In genomic region chr10:30581779-30582380, GRCh38 we compare ENCODE assay signal across 8 cellular contexts. TPM values are rescaled to one million over a fixed set of nuclear protein-coding genes. Genes with fewer than 3 reads are reported as not detected.
DNase-seq lines count a peak whose midpoint lies in the region; ATAC-seq, FAIRE-seq and TF ChIP-seq lines count a peak whose summit lies in the region.

No MANE protein-coding gene starts in this region.

- peaks cover 17% of the 10 kb centered on the region for H3K27me3 Mint-ChIP-seq in activated CD4-positive, alpha-beta T cell treated with anti-CD3 and anti-CD28 coated beads, Interleukin-2, amount 10 ng/mL, durations not matched to agents 24 days and 14 days
- H3K27me3 Mint-ChIP-seq in stimulated activated naive CD8-positive, alpha-beta T cell treated with anti-CD3 and anti-CD28 coated beads, Interleukin-15, amount 100 ng/mL, for 72 hours = peaks cover 14% of the 10 kb centered on the region

- intact Hi-C loops in activated CD4-positive, alpha-beta T cell treated with anti-CD3 and anti-CD28 coated beads, Interleukin-2, amount 10 ng/mL, durations not matched to agents 24 days and 14 days (cut with micrococcal nuclease) = no loop called here

- no peak overlapping the region for H3K4me2 ChIP-seq in hepatocyte

- H3K27me3 ChIP-seq in hepatocyte = no peaks in the 10 kb centered on the region

- peaks cover 5% of the 10 kb centered on the region for H3K4me1 Mint-ChIP-seq in activated CD4-positive, alpha-beta T cell treated with anti-CD3 and anti-CD28 coated beads, Interleukin-2, amount 10 ng/mL, durations not matched to agents 24 days and 14 days
- peaks cover 12% of the 10 kb centered on the region for H3K4me1 Mint-ChIP-seq in stimulated activated naive CD8-positive, alpha-beta T cell treated with anti-CD3 and anti-CD28 coated beads, Interleukin-15, amount 100 ng/mL, for 72 hours

- no peak overlapping the region for H3K27ac Mint-ChIP-seq in activated CD4-positive, alpha-beta T cell treated with anti-CD3 and anti-CD28 coated beads, Interleukin-2, amount 10 ng/mL, durations not matched to agents 24 days and 14 days
- no peak overlapping the region for H3K27ac Mint-ChIP-seq in stimulated activated naive CD8-positive, alpha-beta T cell treated with anti-CD3 and anti-CD28 coated beads, Interleukin-15, amount 100 ng/mL, for 72 hours

- no peaks in the 10 kb centered on the region for H3K79me2 ChIP-seq in hepatocyte

- 47% methylated on average over 3 of the region's 3 CpGs for WGBS in hepatocyte (ENCODE audit: low lambda C conversion rate, missing lambda C conversion rate)

- H3K4me1 ChIP-seq in hepatocyte (ENCODE audit: insufficient read depth) = peaks cover 5% of the 10 kb centered on the region

- no peaks in the 10 kb centered on the region for H3K9me3 Mint-ChIP-seq in activated CD4-positive, alpha-beta T cell treated with anti-CD3 and anti-CD28 coated beads, Interleukin-2, amount 10 ng/mL, durations not matched to agents 24 days and 14 days
- no peaks in the 10 kb centered on the region for H3K9me3 Mint-ChIP-seq in stimulated activated naive CD8-positive, alpha-beta T cell treated with anti-CD3 and anti-CD28 coated beads, Interleukin-15, amount 100 ng/mL, for 72 hours

- H4K20me1 ChIP-seq in hepatocyte (ENCODE audit: insufficient read depth, poor library complexity, severe bottlenecking) = no peaks in the 10 kb centered on the region

- H3K36me3 Mint-ChIP-seq in activated CD4-positive, alpha-beta T cell treated with anti-CD3 and anti-CD28 coated beads, Interleukin-2, amount 10 ng/mL, durations not matched to agents 24 days and 14 days (ENCODE audit: low read depth) = no peaks in the 10 kb centered on the region

- H3K27ac ChIP-seq in hepatocyte = no peak overlapping the region

- H2AFZ ChIP-seq in hepatocyte = no peak overlapping the region

- DNase-seq in activated effector memory CD4-positive, alpha-beta T cell treated with anti-CD3 and anti-CD28 coated beads, Interleukin-2, amount 50 U/mL, for 16 hours = peak; percentile 66
- DNase-seq in activated effector memory CD4-positive, alpha-beta T cell treated with Interleukin-2 at 50 U/mL for 16 hours = no peak
- DNase-seq in HTR-8/SVneo (ENCODE audit: insufficient read length, low spot score) (peak; percentile 71), hepatocyte (ENCODE audit: low spot score) (peak; percentile 51), DMS79 (lab: John Stamatoyannopoulos, UW) (no peak)
- peak; percentile 74 for DNase-seq in activated CD4-positive, alpha-beta T cell treated with anti-CD3 and anti-CD28 coated beads, Interleukin-2, amount 10 ng/mL, durations not matched to agents 24 days and 14 days
- DNase-seq in stimulated activated naive CD8-positive, alpha-beta T cell treated with anti-CD3 and anti-CD28 coated beads, Interleukin-15, amount 100 ng/mL, for 72 hours = peak; percentile 5 to 21

- H3K9me3 ChIP-seq in hepatocyte (ENCODE audit: low read depth) = no peaks in the 10 kb centered on the region

- no peaks in the 10 kb centered on the region for H3K36me3 ChIP-seq in hepatocyte (replicated peaks; ENCODE audit: insufficient read depth, low read depth)

- no peaks in the 10 kb centered on the region for H3K9me2 ChIP-seq in hepatocyte (replicated peaks; ENCODE audit: insufficient read depth)

- no peak overlapping the region for H3K4me3 Mint-ChIP-seq in activated CD4-positive, alpha-beta T cell treated with anti-CD3 and anti-CD28 coated beads, Interleukin-2, amount 10 ng/mL, durations not matched to agents 24 days and 14 days
- H3K4me3 Mint-ChIP-seq in stimulated activated naive CD8-positive, alpha-beta T cell treated with anti-CD3 and anti-CD28 coated beads, Interleukin-15, amount 100 ng/mL, for 72 hours = no peak overlapping the region

- peak; percentile 56 for TF ChIP-seq CTCF in hepatocyte (IDR thresholded peaks at IDR 0.05; ENCODE audit: poor library complexity)

- no peak for ATAC-seq in stimulated activated naive CD8-positive, alpha-beta T cell treated with anti-CD3 and anti-CD28 coated beads, Interleukin-15, amount 100 ng/mL, for 72 hours
- ATAC-seq in HG03039 (IDR thresholded peaks at IDR 0.05; ENCODE audit: unreplicated experiment) = no peak

- FAIRE-seq in HTR-8/SVneo (lab: Jason Lieb, UNC) = no peak

- H3K4me3 ChIP-seq in hepatocyte = no peak overlapping the region

RNA-seq across cellular contexts. Expression of gene LYZL2, which starts 47.7 kb away (rescaled TPM):
- not detected in 2 replicates for total RNA-seq in activated CD4-positive, alpha-beta T cell treated with anti-CD3 and anti-CD28 coated beads, Interleukin-2, amount 10 ng/mL, durations not matched to agents 24 days and 14 days
- not detected in 2 replicates for total RNA-seq in hepatocyte
- polyA plus RNA-seq in hepatocyte = not detected in 2 replicates

Comparison
In these comparisons a context has a peak if more than half of its experiments do, and no peak if none do; other contexts are left out.
1. DNase-seq: peak in activated effector memory CD4-positive, alpha-beta T cell treated with anti-CD3 and anti-CD28 coated beads, Interleukin-2, amount 50 U/mL, for 16 hours (single experiment), HTR-8/SVneo (single experiment), activated CD4-positive, alpha-beta T cell treated with anti-CD3 and anti-CD28 coated beads, Interleukin-2, amount 10 ng/mL, durations not matched to agents 24 days and 14 days (single experiment), hepatocyte (single experiment) and stimulated activated naive CD8-positive, alpha-beta T cell treated with anti-CD3 and anti-CD28 coated beads, Interleukin-15, amount 100 ng/mL, for 72 hours (2 of 2); none in activated effector memory CD4-positive, alpha-beta T cell treated with Interleukin-2 at 50 U/mL for 16 hours (single experiment) and DMS79 (single experiment).